In genomic region chr16:75789237-75789636, GRCh38 we compare ENCODE assay signal across 1 cellular context.
TF ChIP-seq lines count a peak whose summit lies in the region.

No MANE protein-coding gene starts in this region.

TF ChIP-seq in GM23338, 12 proteins besides CTCF, POLR2A, EP300 and RAD21 (continued from another document):
- TF ChIP-seq, protein P1, sequence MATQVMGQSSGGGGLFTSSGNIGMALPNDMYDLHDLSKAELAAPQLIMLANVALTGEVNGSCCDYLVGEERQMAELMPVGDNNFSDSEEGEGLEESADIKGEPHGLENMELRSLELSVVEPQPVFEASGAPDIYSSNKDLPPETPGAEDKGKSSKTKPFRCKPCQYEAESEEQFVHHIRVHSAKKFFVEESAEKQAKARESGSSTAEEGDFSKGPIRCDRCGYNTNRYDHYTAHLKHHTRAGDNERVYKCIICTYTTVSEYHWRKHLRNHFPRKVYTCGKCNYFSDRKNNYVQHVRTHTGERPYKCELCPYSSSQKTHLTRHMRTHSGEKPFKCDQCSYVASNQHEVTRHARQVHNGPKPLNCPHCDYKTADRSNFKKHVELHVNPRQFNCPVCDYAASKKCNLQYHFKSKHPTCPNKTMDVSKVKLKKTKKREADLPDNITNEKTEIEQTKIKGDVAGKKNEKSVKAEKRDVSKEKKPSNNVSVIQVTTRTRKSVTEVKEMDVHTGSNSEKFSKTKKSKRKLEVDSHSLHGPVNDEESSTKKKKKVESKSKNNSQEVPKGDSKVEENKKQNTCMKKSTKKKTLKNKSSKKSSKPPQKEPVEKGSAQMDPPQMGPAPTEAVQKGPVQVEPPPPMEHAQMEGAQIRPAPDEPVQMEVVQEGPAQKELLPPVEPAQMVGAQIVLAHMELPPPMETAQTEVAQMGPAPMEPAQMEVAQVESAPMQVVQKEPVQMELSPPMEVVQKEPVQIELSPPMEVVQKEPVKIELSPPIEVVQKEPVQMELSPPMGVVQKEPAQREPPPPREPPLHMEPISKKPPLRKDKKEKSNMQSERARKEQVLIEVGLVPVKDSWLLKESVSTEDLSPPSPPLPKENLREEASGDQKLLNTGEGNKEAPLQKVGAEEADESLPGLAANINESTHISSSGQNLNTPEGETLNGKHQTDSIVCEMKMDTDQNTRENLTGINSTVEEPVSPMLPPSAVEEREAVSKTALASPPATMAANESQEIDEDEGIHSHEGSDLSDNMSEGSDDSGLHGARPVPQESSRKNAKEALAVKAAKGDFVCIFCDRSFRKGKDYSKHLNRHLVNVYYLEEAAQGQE (IDR thresholded peaks at IDR 0.05; ENCODE audit: unreplicated experiment) = no peak
- TF ChIP-seq JUNB (IDR thresholded peaks at IDR 0.05; ENCODE audit: unreplicated experiment) = no peak
- TF ChIP-seq ZNF114 (CRISPR knock-in tag; IDR thresholded peaks at IDR 0.05) = no peak
TF ChIP-seq in GM23338: peak in this region for 0.
